In the genomic region with DNA sequence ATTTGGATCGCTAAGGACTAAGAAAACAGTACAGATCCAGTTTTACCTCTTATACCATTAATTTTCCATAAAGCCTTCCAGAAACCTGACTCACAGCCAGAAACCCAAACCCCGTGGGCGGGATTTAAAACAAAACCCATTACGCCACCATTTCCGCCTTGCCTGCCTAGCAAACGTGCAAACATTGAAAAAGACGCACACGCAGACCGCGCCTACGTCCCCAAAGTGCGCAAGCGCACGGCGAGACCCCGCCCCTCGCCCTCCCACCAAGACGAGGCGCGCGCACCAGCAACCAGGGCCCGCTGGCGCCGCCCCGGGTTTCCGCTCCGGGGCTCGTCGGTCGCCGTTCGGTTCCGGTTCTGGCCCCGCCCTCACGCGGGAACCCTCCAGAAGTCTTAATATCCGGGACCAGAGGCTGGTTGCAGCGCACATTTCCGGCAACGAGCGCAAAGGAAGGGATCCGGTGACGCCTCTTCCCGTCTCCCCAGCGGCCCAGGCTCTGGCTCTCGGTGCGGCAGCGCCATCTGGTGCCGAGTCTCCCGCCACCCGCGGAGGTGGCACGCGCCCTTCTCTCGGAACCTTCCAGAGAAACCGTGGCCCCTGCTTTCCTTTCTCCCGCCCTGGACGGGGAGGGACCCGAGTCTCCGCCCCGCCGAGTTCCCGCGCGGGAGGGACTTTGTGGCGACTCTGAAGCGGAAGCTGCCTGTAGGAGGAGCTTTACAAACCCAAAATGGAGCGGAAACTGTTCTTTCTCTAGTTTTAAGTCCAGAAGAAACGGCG, we compare ENCODE assay signal across 8 cellular contexts.
DNase-seq lines count a peak whose midpoint lies in the region; ATAC-seq, FAIRE-seq and TF ChIP-seq lines count a peak whose summit lies in the region.

No MANE protein-coding gene starts in this region.

- peak; percentile 73 for TF ChIP-seq POLR2A in prostate gland (IDR thresholded peaks at IDR 0.05)

- TF ChIP-seq CTCF in GM13976 (IDR thresholded peaks at IDR 0.05; ENCODE audit: borderline replicate concordance, control extremely low read depth, extremely low read depth, insufficient read depth, missing control alignments) (peak; percentile 92), prostate gland (IDR thresholded peaks at IDR 0.05) (peak; percentile 85 to 99 (median 98))

- FAIRE-seq in urothelium cell line (lab: Jason Lieb, UNC): peak; percentile 56

- H3K9me3 Mint-ChIP-seq in T-helper 1 cell treated with Interleukin-12 subunit alpha and Interleukin-12 subunit beta and Interleukin-4 antibody, amounts not matched to agents 30 μg/mL and 1 μg/mL, for 36 hours: no peaks in the 10 kb centered on the region

- H3K36me3 ChIP-seq in prostate gland: no peaks in the 10 kb centered on the region

- no peaks in the 10 kb centered on the region for H3K9me3 ChIP-seq in prostate gland

- in situ Hi-C loops in GM13976 (cut with MboI; ENCODE audit: low sequenced_read_pairs, unreplicated experiment): loop anchor here (10.0 to 25.0 kb wide), 3 partner anchors 182 to 1620 kb away; a partner anchor contains a TSS

- peak overlapping the region; percentile 97 for H3K27ac ChIP-seq in angular gyrus (ENCODE audit: low read depth, low read length)
- peak overlapping the region; percentile 96 to 99 for H3K27ac ChIP-seq in prostate gland

- peak overlapping the region; percentile 99 for H3K27ac Mint-ChIP-seq in T-helper 1 cell treated with Interleukin-12 subunit alpha and Interleukin-12 subunit beta and Interleukin-4 antibody, amounts not matched to agents 30 μg/mL and 1 μg/mL, for 36 hours

- H3K36me3 Mint-ChIP-seq in T-helper 1 cell treated with Interleukin-12 subunit alpha and Interleukin-12 subunit beta and Interleukin-4 antibody, amounts not matched to agents 30 μg/mL and 1 μg/mL, for 36 hours (ENCODE audit: low read depth): no peaks in the 10 kb centered on the region

- peaks cover 22% of the 10 kb centered on the region for H3K4me1 Mint-ChIP-seq in T-helper 1 cell treated with Interleukin-12 subunit alpha and Interleukin-12 subunit beta and Interleukin-4 antibody, amounts not matched to agents 30 μg/mL and 1 μg/mL, for 36 hours (ENCODE audit: low read depth)

- H3K4me3 ChIP-seq in prostate gland: peak overlapping the region; percentile 30 to 48

- H3K4me1 ChIP-seq in prostate gland (replicated peaks): peaks cover 3% of the 10 kb centered on the region

- DNase-seq in GM13976 (ENCODE audit: low spot score): peak; percentile 91
- peak; percentile 98 for DNase-seq in NCI-H146 treated with DMSO at 0.1 percent for 48 hours (lab: John Stamatoyannopoulos, UW; ENCODE audit: unreplicated experiment)
- DNase-seq in left ventricle myocardium superior: peak; percentile 99
- DNase-seq in prostate gland (ENCODE audit: low spot score): peak; percentile 98
- peak; percentile 88 for DNase-seq in urothelium cell line (ENCODE audit: low spot score)

- WGBS in prostate gland: 1% methylated on average over 69 of the region's 70 CpGs

- intact Hi-C loops in left ventricle myocardium superior (cut with micrococcal nuclease) (no loop called here), prostate gland (cut with DNase I) (loop anchor here (5.0 to 10.0 kb wide), 3 partner anchors 180 to 528 kb away; a partner anchor contains a TSS)

- peak; percentile 75 for ATAC-seq in HG02870 (IDR thresholded peaks at IDR 0.05; ENCODE audit: unreplicated experiment)
- ATAC-seq in left ventricle myocardium superior: peak; percentile 96

- no peaks in the 10 kb centered on the region for H3K27me3 ChIP-seq in prostate gland (replicated peaks; ENCODE audit: insufficient read depth)

- peak overlapping the region; percentile 90 for H3K4me3 Mint-ChIP-seq in T-helper 1 cell treated with Interleukin-12 subunit alpha and Interleukin-12 subunit beta and Interleukin-4 antibody, amounts not matched to agents 30 μg/mL and 1 μg/mL, for 36 hours

- no peaks in the 10 kb centered on the region for H3K27me3 Mint-ChIP-seq in T-helper 1 cell treated with Interleukin-12 subunit alpha and Interleukin-12 subunit beta and Interleukin-4 antibody, amounts not matched to agents 30 μg/mL and 1 μg/mL, for 36 hours (ENCODE audit: low read depth)

Comparison
In these comparisons a context has a peak if more than half of its experiments do, and no peak if none do; other contexts are left out.
1. Peak in every context shown above with its lines: DNase-seq, ATAC-seq, H3K4me3 ChIP-seq and H3K27ac ChIP-seq.